21 cellular contexts compared by ENCODE assay signal in genomic region chr6:34911822-34912221, GRCh38.
"Had no signal": no experiment of that assay in that cellular context is flagged by ENCODE, and none has a peak within 500 bp of the region (broad histone marks: within the 10 kb centered on the region; RNA-seq: fewer than 3 reads in every experiment).

No MANE protein-coding gene starts in this region.

- H3K36me3 Mint-ChIP-seq: activated CD4-positive, alpha-beta memory T cell treated with anti-CD3 and anti-CD28 coated beads for 36 hours had no signal

- DNase-seq: activated CD4-positive, alpha-beta memory T cell treated with anti-CD3 and anti-CD28 coated beads for 36 hours; activated CD4-positive, alpha-beta T cell treated with anti-CD3 and anti-CD28 coated beads, Interleukin-2, amount 10 ng/mL, durations not matched to agents 7 days and 5 days; activated CD4-positive, CD25-positive, alpha-beta regulatory T cell; activated CD8-positive, alpha-beta memory T cell treated with anti-CD3 and anti-CD28 coated beads for 24 hours; activated gamma-delta T cell; activated naive CD4-positive, alpha-beta T cell treated with anti-CD3 and anti-CD28 coated beads for 36 hours; activated T-cell treated with anti-CD3 and anti-CD28 coated beads, Interleukin-2, amount 50 U/mL, for 4 hours; brain microvascular endothelial cell; MG63; NCI-H1105 treated with DMSO at 0.1 percent for 48 hours; NCI-H1436 treated with DMSO at 0.1 percent for 48 hours; NCI-H187; NCI-H510A treated with DMSO at 0.1 percent for 48 hours; RPMI8226; SK-N-SH; T-helper 1 cell had no signal

- H3K9ac ChIP-seq: SK-N-SH had no signal

- ATAC-seq: Panc1, Right ventricle myocardium inferior had no signal

- H3K27ac Mint-ChIP-seq: activated CD4-positive, alpha-beta T cell treated with anti-CD3 and anti-CD28 coated beads, Interleukin-2, amount 10 ng/mL, durations not matched to agents 7 days and 5 days had no signal

- H3K9me3 ChIP-seq: MG63, SK-N-SH had no signal

- H3K36me3 ChIP-seq: brain microvascular endothelial cell, cardiac muscle cell, MG63 had no signal

- H3K4me3 ChIP-seq: cardiac muscle cell, MG63 had no signal

- H3K4me3 Mint-ChIP-seq: activated CD4-positive, alpha-beta memory T cell treated with anti-CD3 and anti-CD28 coated beads for 36 hours; activated naive CD4-positive, alpha-beta T cell treated with anti-CD3 and anti-CD28 coated beads for 36 hours had no signal

- H3K27me3 ChIP-seq: brain microvascular endothelial cell, cardiac muscle cell, MG63 had no signal

- H3K27me3 Mint-ChIP-seq: activated naive CD8-positive, alpha-beta T cell had no signal

- H3K9me3 Mint-ChIP-seq: activated CD4-positive, alpha-beta memory T cell treated with anti-CD3 and anti-CD28 coated beads for 36 hours; activated CD4-positive, alpha-beta T cell treated with anti-CD3 and anti-CD28 coated beads, Interleukin-2, amount 10 ng/mL, durations not matched to agents 7 days and 5 days; activated naive CD4-positive, alpha-beta T cell treated with anti-CD3 and anti-CD28 coated beads for 36 hours; activated T-cell treated with anti-CD3 and anti-CD28 coated beads, Interleukin-2, amount 50 U/mL, for 4 hours had no signal

- H3K27ac ChIP-seq: brain microvascular endothelial cell, cardiac muscle cell, VCaP had no signal
